1 cellular context compared by ENCODE assay signal in the genomic region with DNA sequence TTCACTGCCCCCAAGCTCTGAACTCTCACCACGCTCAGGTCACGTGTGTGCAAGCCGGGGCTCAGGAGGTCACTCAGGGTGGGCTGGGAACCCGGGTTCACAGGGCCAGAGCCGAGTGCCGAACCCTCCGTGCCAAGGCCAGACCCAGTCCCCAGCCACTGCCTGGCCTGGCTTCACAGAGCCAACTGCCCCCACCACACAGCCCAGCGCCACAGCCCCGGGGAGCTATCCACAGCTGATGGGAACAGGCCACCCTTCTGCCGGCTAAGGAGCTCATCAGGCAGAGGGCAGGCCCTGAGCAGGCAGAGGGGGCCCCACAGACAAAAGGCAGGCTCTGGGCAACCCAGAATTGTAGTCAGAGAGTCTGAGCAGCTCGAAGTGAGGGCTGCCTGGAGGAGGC.
TF ChIP-seq lines count a peak whose summit lies in the region.

No MANE protein-coding gene starts in this region.

TF ChIP-seq in IMR-90, 13 proteins besides CTCF, POLR2A, EP300 and RAD21:
- TF ChIP-seq NFE2L2 (IDR thresholded peaks at IDR 0.05; ENCODE audit: low read depth, low read length) (no peak), RFX5 (IDR thresholded peaks at IDR 0.05; ENCODE audit: low read depth, low read length) (no peak), SMC3 (IDR thresholded peaks at IDR 0.05; ENCODE audit: low read depth, low read length) (no peak), CHD1 (IDR thresholded peaks at IDR 0.05; ENCODE audit: low read depth, low read length) (no peak), MAZ (IDR thresholded peaks at IDR 0.05; ENCODE audit: borderline replicate concordance, low read depth, low read length) (no peak), MAFK (IDR thresholded peaks at IDR 0.05; ENCODE audit: low read depth, low read length) (no peak), CEBPB (IDR thresholded peaks at IDR 0.05; ENCODE audit: low read depth, low read length) (no peak), BHLHE40 (IDR thresholded peaks at IDR 0.05; ENCODE audit: low read depth, low read length) (no peak), RCOR1 (IDR thresholded peaks at IDR 0.05; ENCODE audit: insufficient replicate concordance, low read length) (no peak), MXI1 (IDR thresholded peaks at IDR 0.05; ENCODE audit: borderline replicate concordance, low read depth, low read length) (no peak)
- TF ChIP-seq, protein P1, sequence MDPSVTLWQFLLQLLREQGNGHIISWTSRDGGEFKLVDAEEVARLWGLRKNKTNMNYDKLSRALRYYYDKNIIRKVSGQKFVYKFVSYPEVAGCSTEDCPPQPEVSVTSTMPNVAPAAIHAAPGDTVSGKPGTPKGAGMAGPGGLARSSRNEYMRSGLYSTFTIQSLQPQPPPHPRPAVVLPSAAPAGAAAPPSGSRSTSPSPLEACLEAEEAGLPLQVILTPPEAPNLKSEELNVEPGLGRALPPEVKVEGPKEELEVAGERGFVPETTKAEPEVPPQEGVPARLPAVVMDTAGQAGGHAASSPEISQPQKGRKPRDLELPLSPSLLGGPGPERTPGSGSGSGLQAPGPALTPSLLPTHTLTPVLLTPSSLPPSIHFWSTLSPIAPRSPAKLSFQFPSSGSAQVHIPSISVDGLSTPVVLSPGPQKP (IDR thresholded peaks at IDR 0.05; ENCODE audit: borderline replicate concordance, low read depth, low read length), result no peak
- TF ChIP-seq, protein P2, sequence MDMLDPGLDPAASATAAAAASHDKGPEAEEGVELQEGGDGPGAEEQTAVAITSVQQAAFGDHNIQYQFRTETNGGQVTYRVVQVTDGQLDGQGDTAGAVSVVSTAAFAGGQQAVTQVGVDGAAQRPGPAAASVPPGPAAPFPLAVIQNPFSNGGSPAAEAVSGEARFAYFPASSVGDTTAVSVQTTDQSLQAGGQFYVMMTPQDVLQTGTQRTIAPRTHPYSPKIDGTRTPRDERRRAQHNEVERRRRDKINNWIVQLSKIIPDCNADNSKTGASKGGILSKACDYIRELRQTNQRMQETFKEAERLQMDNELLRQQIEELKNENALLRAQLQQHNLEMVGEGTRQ (IDR thresholded peaks at IDR 0.05; ENCODE audit: low read depth, low read length), result no peak
